ENCODE assay signal across 8 cellular contexts in genomic region chr14:56004807-56005579, GRCh38.
DNase-seq lines count a peak whose midpoint lies in the region; ATAC-seq lines count a peak whose summit lies in the region.

No MANE protein-coding gene starts in this region.

- peaks cover 2 to 24% (median 23%) of the 10 kb centered on the region in 3 donors for H3K4me1 Mint-ChIP-seq in IgD-negative memory B cell
- H3K4me1 Mint-ChIP-seq in activated naive CD4-positive, alpha-beta T cell treated with anti-CD3 and anti-CD28 coated beads, Interleukin-2, amount 10 ng/mL, durations not matched to agents 7 days and 5 days = peaks cover 37% of the 10 kb centered on the region

- ATAC-seq in GM21529 (IDR thresholded peaks at IDR 0.05; ENCODE audit: unreplicated experiment) = peak; percentile 88

- CTCF ChIA-PET in activated naive CD4-positive, alpha-beta T cell treated with anti-CD3 and anti-CD28 coated beads, Interleukin-2, amount 10 ng/mL, durations not matched to agents 7 days and 5 days (lab: Charles Lee) = no interaction called here

- H3K36me3 Mint-ChIP-seq in IgD-negative memory B cell = no peaks in the 10 kb centered on the region
- peaks cover 3% of the 10 kb centered on the region for H3K36me3 Mint-ChIP-seq in activated naive CD4-positive, alpha-beta T cell treated with anti-CD3 and anti-CD28 coated beads, Interleukin-2, amount 10 ng/mL, durations not matched to agents 7 days and 5 days

- peak overlapping the region; percentile 44 to 80 (median 67) for H3K4me3 Mint-ChIP-seq in IgD-negative memory B cell
- peak overlapping the region; percentile 18 for H3K4me3 Mint-ChIP-seq in activated naive CD4-positive, alpha-beta T cell treated with anti-CD3 and anti-CD28 coated beads, Interleukin-2, amount 10 ng/mL, durations not matched to agents 7 days and 5 days

- peaks cover 17% of the 10 kb centered on the region for H3K27me3 Mint-ChIP-seq in IgD-negative memory B cell
- peaks cover 66% of the 10 kb centered on the region for H3K27me3 Mint-ChIP-seq in activated naive CD4-positive, alpha-beta T cell treated with anti-CD3 and anti-CD28 coated beads, Interleukin-2, amount 10 ng/mL, durations not matched to agents 7 days and 5 days

- peak overlapping the region in 2 of 3 donors; percentile 54 to 88 for H3K27ac Mint-ChIP-seq in IgD-negative memory B cell
- peak overlapping the region; percentile 60 for H3K27ac Mint-ChIP-seq in activated naive CD4-positive, alpha-beta T cell treated with anti-CD3 and anti-CD28 coated beads, Interleukin-2, amount 10 ng/mL, durations not matched to agents 7 days and 5 days

- H3K9me3 Mint-ChIP-seq in IgD-negative memory B cell = peaks cover 0 to 4% (median 0%) of the 10 kb centered on the region in 3 donors
- H3K9me3 Mint-ChIP-seq in activated naive CD4-positive, alpha-beta T cell treated with anti-CD3 and anti-CD28 coated beads, Interleukin-2, amount 10 ng/mL, durations not matched to agents 7 days and 5 days = peaks cover 26% of the 10 kb centered on the region

- DNase-seq in ELF-1 (ENCODE audit: low read depth, low spot score) (peak; percentile 57), hepatic stellate cell (ENCODE audit: low spot score) (peak; percentile 44), NCI-H1694 (lab: John Stamatoyannopoulos, UW) (no peak), AML-193 (lab: John Stamatoyannopoulos, UW) (no peak)
- DNase-seq in activated naive CD4-positive, alpha-beta T cell treated with anti-CD3 and anti-CD28 coated beads, Interleukin-2, amount 10 ng/mL, durations not matched to agents 7 days and 5 days = peak; percentile 45
- DNase-seq in stimulated activated CD4-positive, alpha-beta T cell treated with anti-CD3 and anti-CD28 coated beads, Interleukin-2, amount 100 ng/mL, for 24 hours = peak; percentile 17 to 22

Comparison
In these comparisons a context has a peak if more than half of its experiments do, and no peak if none do; other contexts are left out.
1. DNase-seq: peak in ELF-1 (single experiment), activated naive CD4-positive, alpha-beta T cell treated with anti-CD3 and anti-CD28 coated beads, Interleukin-2, amount 10 ng/mL, durations not matched to agents 7 days and 5 days (single experiment), hepatic stellate cell (single experiment) and stimulated activated CD4-positive, alpha-beta T cell treated with anti-CD3 and anti-CD28 coated beads, Interleukin-2, amount 100 ng/mL, for 24 hours (2 of 2); none in NCI-H1694 (single experiment) and AML-193 (0 of 2).